Comparison of ENCODE assay signal across 34 cellular contexts in genomic region chr11:20020716-20021115, GRCh38.
"Had no signal": no experiment of that assay in that cellular context is flagged by ENCODE, and none has a peak within 500 bp of the region (broad histone marks: within the 10 kb centered on the region; RNA-seq: fewer than 3 reads in every experiment).

No MANE protein-coding gene starts in this region.

- H3K27me3 Mint-ChIP-seq: activated CD4-positive, alpha-beta memory T cell treated with anti-CD3 and anti-CD28 coated beads for 36 hours had no signal

- H3K4me3 ChIP-seq: adrenal gland, body of pancreas, breast epithelium, Peyer's patch had no signal

- H3K4me1 ChIP-seq: adrenal gland had no signal

- H3K27me3 ChIP-seq: body of pancreas, breast epithelium, Peyer's patch had no signal

- DNase-seq: activated B cell treated with CpG ODN at 0.5 μM for 24 hours; activated CD4-positive, alpha-beta memory T cell treated with anti-CD3 and anti-CD28 coated beads for 36 hours; activated CD4-positive, alpha-beta T cell treated with anti-CD3 and anti-CD28 coated beads for 4 hours; activated CD4-positive, alpha-beta T cell treated with anti-CD3 and anti-CD28 coated beads, Interleukin-2, amount 50 U/mL, for 1 hour; activated CD4-positive, CD25-positive, alpha-beta regulatory T cell treated with anti-CD3 and anti-CD28 coated beads, Interleukin-2, amount 50 U/mL, for 72 hours; activated CD8-positive, alpha-beta memory T cell treated with anti-CD3 and anti-CD28 coated beads, Interleukin-2, amount 50 U/mL, for 4 hours; activated gamma-delta T cell treated with Interleukin-2 at 50 U/mL for 16 hours; activated naive CD4-positive, alpha-beta T cell treated with anti-CD3 and anti-CD28 coated beads for 36 hours; activated T-cell treated with anti-CD3 and anti-CD28 coated beads for 4 hours; activated T-cell treated with anti-CD3 and anti-CD28 coated beads, Interleukin-2, amount 50 U/mL, for 4 hours; adrenal gland; body of pancreas; central memory CD4-positive, alpha-beta T cell; Karpas-422; NCI-H1105 treated with DMSO at 0.1 percent for 48 hours; NCI-H1436; NCI-H1694; NCI-H2081 treated with DMSO at 0.1 percent for 48 hours; NCI-H226; NCI-H446 treated with DMSO at 0.1 percent for 48 hours; NCI-H524; NCI-H82; Peyer's patch; RPMI8226; SIG-M5; T-helper 1 cell; T-helper 2 cell; T-helper 9 cell had no signal

- H3K27ac Mint-ChIP-seq: activated B cell treated with CpG ODN at 0.5 μM for 24 hours; activated CD4-positive, alpha-beta memory T cell treated with anti-CD3 and anti-CD28 coated beads for 36 hours; activated naive CD4-positive, alpha-beta T cell treated with anti-CD3 and anti-CD28 coated beads for 36 hours; activated naive CD4-positive, alpha-beta T cell treated with anti-CD3 and anti-CD28 coated beads, Interleukin-2, amount 50 U/mL, for 72 hours; activated T-helper 1 cell treated with anti-CD3 and anti-CD28 coated beads, Interleukin-12 subunit alpha, Interleukin-12 subunit beta, Interleukin-2, Interleukin-4 antibody, amounts not matched to agents 30 ng/mL and 10 ng/mL and 1 ng/mL, durations not matched to agents 14 hours and 24 hours and 36 hours had no signal

- H3K9me3 Mint-ChIP-seq: activated B cell treated with CpG ODN at 0.5 μM for 24 hours; activated CD4-positive, alpha-beta memory T cell treated with anti-CD3 and anti-CD28 coated beads for 36 hours; activated naive CD4-positive, alpha-beta T cell treated with anti-CD3 and anti-CD28 coated beads for 36 hours; activated naive CD4-positive, alpha-beta T cell treated with anti-CD3 and anti-CD28 coated beads, Interleukin-2, amount 50 U/mL, for 72 hours; activated T-cell treated with anti-CD3 and anti-CD28 coated beads, Interleukin-2, amount 50 U/mL, for 4 hours; activated T-helper 1 cell treated with anti-CD3 and anti-CD28 coated beads, Interleukin-12 subunit alpha, Interleukin-12 subunit beta, Interleukin-2, Interleukin-4 antibody, amounts not matched to agents 30 ng/mL and 10 ng/mL and 1 ng/mL, durations not matched to agents 14 hours and 24 hours and 36 hours had no signal

- H3K4me1 Mint-ChIP-seq: activated B cell treated with CpG ODN at 0.5 μM for 24 hours had no signal

- H3K9me3 ChIP-seq: adrenal gland, body of pancreas, breast epithelium, Peyer's patch had no signal

- H3K36me3 ChIP-seq: adrenal gland, breast epithelium, Peyer's patch had no signal

- H3K27ac ChIP-seq: adrenal gland, body of pancreas, Peyer's patch, VCaP had no signal

- H3K4me3 Mint-ChIP-seq: activated B cell treated with CpG ODN at 0.5 μM for 24 hours; activated CD4-positive, alpha-beta memory T cell treated with anti-CD3 and anti-CD28 coated beads for 36 hours; activated naive CD4-positive, alpha-beta T cell treated with anti-CD3 and anti-CD28 coated beads for 36 hours; activated T-cell treated with anti-CD3 and anti-CD28 coated beads, Interleukin-2, amount 50 U/mL, for 4 hours; activated T-helper 1 cell treated with anti-CD3 and anti-CD28 coated beads, Interleukin-12 subunit alpha, Interleukin-12 subunit beta, Interleukin-2, Interleukin-4 antibody, amounts not matched to agents 30 ng/mL and 10 ng/mL and 1 ng/mL, durations not matched to agents 14 hours and 24 hours and 36 hours had no signal

- H3K36me3 Mint-ChIP-seq: activated CD4-positive, alpha-beta memory T cell treated with anti-CD3 and anti-CD28 coated beads for 36 hours; activated naive CD4-positive, alpha-beta T cell treated with anti-CD3 and anti-CD28 coated beads, Interleukin-2, amount 50 U/mL, for 72 hours had no signal

- ATAC-seq: activated naive CD4-positive, alpha-beta T cell treated with anti-CD3 and anti-CD28 coated beads, Interleukin-2, amount 50 U/mL, for 72 hours; activated T-cell treated with anti-CD3 and anti-CD28 coated beads, Interleukin-2, amount 50 U/mL, for 4 hours; body of pancreas; SK-N-SH treated with all-trans-retinoic acid at 6 μM for 48 hours had no signal

- FAIRE-seq: astrocyte had no signal
